Comparison of ENCODE assay signal across 1 cellular context in genomic region chr14:68619805-68620574, GRCh38.
A peak's percentile ranks its signal among the peaks of the same experiment; 100 is the strongest.
TF ChIP-seq lines count a peak whose summit lies in the region.

No MANE protein-coding gene starts in this region.

TF ChIP-seq in HepG2, 621 proteins besides CTCF, POLR2A, EP300 and RAD21 (continued from another document and continues in another):
- TF ChIP-seq AHDC1 (CRISPR knock-in tag; IDR thresholded peaks at IDR 0.05; ENCODE audit: borderline replicate concordance) (peak; percentile 60; the same call in 1 of the 2 replicates), RBAK (CRISPR knock-in tag; IDR thresholded peaks at IDR 0.05) (no peak), PCBP2 (optimal IDR thresholded peaks at IDR 0.05; ENCODE audit: low read depth, low read length, poor library complexity, severe bottlenecking) (no peak), GABPB1 (CRISPR knock-in tag; IDR thresholded peaks at IDR 0.05) (no peak), ZNF510 (CRISPR knock-in tag; IDR thresholded peaks at IDR 0.05; ENCODE audit: low read depth) (no peak), ZNF180 (CRISPR knock-in tag; IDR thresholded peaks at IDR 0.05; ENCODE audit: borderline replicate concordance, low read depth) (no peak), ZNF780A (CRISPR knock-in tag; IDR thresholded peaks at IDR 0.05) (no peak), TAF15 (IDR thresholded peaks at IDR 0.05; ENCODE audit: low read depth, low read length, poor library complexity, severe bottlenecking) (no peak), SNAI1 (CRISPR knock-in tag; IDR thresholded peaks at IDR 0.05; ENCODE audit: borderline replicate concordance) (no peak), CHD4 (IDR thresholded peaks at IDR 0.05; ENCODE audit: borderline replicate concordance, low read length) (no peak), MTF2 (CRISPR knock-in tag; IDR thresholded peaks at IDR 0.05; ENCODE audit: borderline replicate concordance) (no peak), MEIS1 (CRISPR knock-in tag; IDR thresholded peaks at IDR 0.05; ENCODE audit: borderline replicate concordance) (no peak), ATF2 (CRISPR knock-in tag; IDR thresholded peaks at IDR 0.05) (no peak), ZFP62 (CRISPR knock-in tag; IDR thresholded peaks at IDR 0.05) (no peak), FOXK2 (IDR thresholded peaks at IDR 0.05) (no peak), DPF2 (CRISPR knock-in tag; IDR thresholded peaks at IDR 0.05; ENCODE audit: borderline replicate concordance, low read depth) (no peak), SOX5 (CRISPR knock-in tag; IDR thresholded peaks at IDR 0.05; ENCODE audit: borderline replicate concordance) (no peak), GABPA (IDR thresholded peaks at IDR 0.05; ENCODE audit: low read depth, low read length) (no peak), GABPA (CRISPR knock-in tag; IDR thresholded peaks at IDR 0.05; ENCODE audit: low read depth) (no peak), POLR2G (IDR thresholded peaks at IDR 0.05; ENCODE audit: low read depth, low read length) (no peak), ZNF3 (CRISPR knock-in tag; IDR thresholded peaks at IDR 0.05) (no peak), KMT2A (CRISPR knock-in tag; IDR thresholded peaks at IDR 0.05) (no peak), HOMEZ (CRISPR knock-in tag; IDR thresholded peaks at IDR 0.05; ENCODE audit: low read depth) (peak; percentile 62; the same call in 1 of the 2 replicates), ELF1 (CRISPR knock-in tag; IDR thresholded peaks at IDR 0.05) (no peak), GATAD2A (CRISPR knock-in tag; IDR thresholded peaks at IDR 0.05) (peak; percentile 68; the same call in 1 of the 2 replicates), MXI1 (IDR thresholded peaks at IDR 0.05; ENCODE audit: borderline replicate concordance, low read depth, low read length) (no peak), ZNF564 (CRISPR knock-in tag; IDR thresholded peaks at IDR 0.05) (no peak), CEBPG (CRISPR knock-in tag; IDR thresholded peaks at IDR 0.05) (no peak), ZNF841 (CRISPR knock-in tag; IDR thresholded peaks at IDR 0.05; ENCODE audit: borderline replicate concordance) (no peak), ZFP1 (CRISPR knock-in tag; IDR thresholded peaks at IDR 0.05) (no peak), ZNF552 (CRISPR knock-in tag; IDR thresholded peaks at IDR 0.05; ENCODE audit: borderline replicate concordance) (no peak), ZNF296 (CRISPR knock-in tag; conservative IDR thresholded peaks at IDR 0.05) (no peak), HMGXB3 (CRISPR knock-in tag; IDR thresholded peaks at IDR 0.05; ENCODE audit: borderline replicate concordance) (no peak), NR2C2 (CRISPR knock-in tag; IDR thresholded peaks at IDR 0.05; ENCODE audit: borderline replicate concordance) (peak; percentile 84)
- TF ChIP-seq, protein P1, sequence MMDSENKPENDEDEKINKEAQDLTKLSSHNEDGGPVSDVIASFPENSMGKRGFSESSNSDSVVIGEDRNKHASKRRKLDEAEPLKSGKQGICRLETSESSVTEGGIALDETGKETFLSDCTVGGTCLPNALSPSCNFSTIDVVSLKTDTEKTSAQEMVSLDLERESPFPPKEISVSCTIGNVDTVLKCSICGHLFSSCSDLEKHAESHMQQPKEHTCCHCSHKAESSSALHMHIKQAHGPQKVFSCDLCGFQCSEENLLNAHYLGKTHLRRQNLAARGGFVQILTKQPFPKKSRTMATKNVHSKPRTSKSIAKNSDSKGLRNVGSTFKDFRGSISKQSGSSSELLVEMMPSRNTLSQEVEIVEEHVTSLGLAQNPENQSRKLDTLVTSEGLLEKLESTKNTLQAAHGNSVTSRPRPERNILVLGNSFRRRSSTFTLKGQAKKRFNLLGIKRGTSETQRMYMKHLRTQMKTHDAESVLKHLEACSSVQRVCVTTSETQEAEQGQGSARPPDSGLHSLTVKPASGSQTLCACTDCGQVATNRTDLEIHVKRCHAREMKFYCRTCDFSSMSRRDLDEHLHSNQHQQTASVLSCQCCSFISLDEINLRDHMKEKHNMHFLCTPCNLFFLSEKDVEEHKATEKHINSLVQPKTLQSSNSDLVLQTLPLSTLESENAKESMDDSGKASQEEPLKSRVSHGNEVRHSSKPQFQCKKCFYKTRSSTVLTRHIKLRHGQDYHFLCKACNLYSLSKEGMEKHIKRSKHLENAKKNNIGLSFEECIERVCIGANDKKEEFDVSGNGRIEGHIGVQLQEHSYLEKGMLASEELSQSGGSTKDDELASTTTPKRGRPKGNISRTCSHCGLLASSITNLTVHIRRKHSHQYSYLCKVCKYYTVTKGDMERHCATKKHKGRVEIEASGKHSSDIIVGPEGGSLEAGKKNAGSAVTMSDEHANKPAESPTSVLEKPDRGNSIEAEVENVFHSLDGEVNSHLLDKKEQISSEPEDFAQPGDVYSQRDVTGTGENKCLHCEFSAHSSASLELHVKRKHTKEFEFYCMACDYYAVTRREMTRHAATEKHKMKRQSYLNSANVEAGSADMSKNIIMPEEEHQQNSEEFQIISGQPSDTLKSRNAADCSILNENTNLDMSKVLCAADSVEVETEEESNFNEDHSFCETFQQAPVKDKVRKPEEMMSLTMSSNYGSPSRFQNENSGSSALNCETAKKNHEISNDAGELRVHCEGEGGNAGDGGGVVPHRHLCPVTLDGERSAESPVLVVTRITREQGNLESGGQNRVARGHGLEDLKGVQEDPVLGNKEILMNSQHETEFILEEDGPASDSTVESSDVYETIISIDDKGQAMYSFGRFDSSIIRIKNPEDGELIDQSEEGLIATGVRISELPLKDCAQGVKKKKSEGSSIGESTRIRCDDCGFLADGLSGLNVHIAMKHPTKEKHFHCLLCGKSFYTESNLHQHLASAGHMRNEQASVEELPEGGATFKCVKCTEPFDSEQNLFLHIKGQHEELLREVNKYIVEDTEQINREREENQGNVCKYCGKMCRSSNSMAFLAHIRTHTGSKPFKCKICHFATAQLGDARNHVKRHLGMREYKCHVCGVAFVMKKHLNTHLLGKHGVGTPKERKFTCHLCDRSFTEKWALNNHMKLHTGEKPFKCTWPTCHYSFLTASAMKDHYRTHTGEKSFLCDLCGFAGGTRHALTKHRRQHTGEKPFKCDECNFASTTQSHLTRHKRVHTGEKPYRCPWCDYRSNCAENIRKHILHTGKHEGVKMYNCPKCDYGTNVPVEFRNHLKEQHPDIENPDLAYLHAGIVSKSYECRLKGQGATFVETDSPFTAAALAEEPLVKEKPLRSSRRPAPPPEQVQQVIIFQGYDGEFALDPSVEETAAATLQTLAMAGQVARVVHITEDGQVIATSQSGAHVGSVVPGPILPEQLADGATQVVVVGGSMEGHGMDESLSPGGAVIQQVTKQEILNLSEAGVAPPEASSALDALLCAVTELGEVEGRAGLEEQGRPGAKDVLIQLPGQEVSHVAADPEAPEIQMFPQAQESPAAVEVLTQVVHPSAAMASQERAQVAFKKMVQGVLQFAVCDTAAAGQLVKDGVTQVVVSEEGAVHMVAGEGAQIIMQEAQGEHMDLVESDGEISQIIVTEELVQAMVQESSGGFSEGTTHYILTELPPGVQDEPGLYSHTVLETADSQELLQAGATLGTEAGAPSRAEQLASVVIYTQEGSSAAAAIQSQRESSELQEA (CRISPR knock-in tag; IDR thresholded peaks at IDR 0.05; ENCODE audit: not compliant biosample characterization), result no peak
- TF ChIP-seq, protein P2, sequence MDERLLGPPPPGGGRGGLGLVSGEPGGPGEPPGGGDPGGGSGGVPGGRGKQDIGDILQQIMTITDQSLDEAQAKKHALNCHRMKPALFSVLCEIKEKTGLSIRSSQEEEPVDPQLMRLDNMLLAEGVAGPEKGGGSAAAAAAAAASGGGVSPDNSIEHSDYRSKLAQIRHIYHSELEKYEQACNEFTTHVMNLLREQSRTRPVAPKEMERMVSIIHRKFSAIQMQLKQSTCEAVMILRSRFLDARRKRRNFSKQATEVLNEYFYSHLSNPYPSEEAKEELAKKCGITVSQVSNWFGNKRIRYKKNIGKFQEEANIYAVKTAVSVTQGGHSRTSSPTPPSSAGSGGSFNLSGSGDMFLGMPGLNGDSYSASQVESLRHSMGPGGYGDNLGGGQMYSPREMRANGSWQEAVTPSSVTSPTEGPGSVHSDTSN (CRISPR knock-in tag; IDR thresholded peaks at IDR 0.05), result no peak
